Comparison of ENCODE assay signal across 16 cellular contexts in genomic region chr6:20200761-20201160, GRCh38. TPM values are rescaled to one million over a fixed set of nuclear protein-coding genes. Genes with fewer than 3 reads are reported as not detected.
A peak's percentile ranks its signal among the peaks of the same experiment; 100 is the strongest.
DNase-seq lines count a peak whose midpoint lies in the region; ATAC-seq and TF ChIP-seq lines count a peak whose summit lies in the region.
"Had no signal": no experiment of that assay in that cellular context is flagged by ENCODE, and none has a peak within 500 bp of the region (broad histone marks: within the 10 kb centered on the region; RNA-seq: fewer than 3 reads in every experiment).

No MANE protein-coding gene starts in this region.

- peak; percentile 19 to 27 for DNase-seq in SHP77 (lab: John Stamatoyannopoulos, UW)
- DNase-seq in SHP77 treated with DMSO at 0.1 percent for 48 hours (lab: John Stamatoyannopoulos, UW), result no peak
- DNase-seq in NCI-H2029 (lab: John Stamatoyannopoulos, UW), result peak; percentile 97
- DNase-seq in body of pancreas, result peak; percentile 34 to 73 (median 57)
- DNase-seq in trophoblast cell, result no peak
- DNase-seq in cerebellar nuclear complex (lab: John Stamatoyannopoulos, UW), result no peak
- DNase-seq in HuH-7 (ENCODE audit: low spot score), result no peak
- DNase-seq in UCSD-AML1 (lab: John Stamatoyannopoulos, UW; ENCODE audit: unreplicated experiment), result no peak
- DNase-seq: ACHN; activated CD4-positive, CD25-positive, alpha-beta regulatory T cell; activated T-cell treated with anti-CD3 and anti-CD28 coated beads, Interleukin-2, amount 50 U/mL, for 48 hours; KG1; naive B cell; NCI-H2081; testis had no signal

- TF ChIP-seq POLR2A in body of pancreas (IDR thresholded peaks at IDR 0.05), result no peak

- no peak overlapping the region for H3K18ac ChIP-seq in trophoblast cell (ENCODE audit: low read length)

- H2BK5ac ChIP-seq in trophoblast cell (ENCODE audit: low read depth, low read length, poor library complexity), result no peak overlapping the region

- no peak overlapping the region for H4K91ac ChIP-seq in trophoblast cell (ENCODE audit: low read depth, low read length)

- H3K27ac ChIP-seq in body of pancreas, result peak overlapping the region in 3 of 4 donors; percentile 36 to 84 (median 53)
- no peak overlapping the region for H3K27ac ChIP-seq in trophoblast cell (ENCODE audit: low read depth, low read length)
- H3K27ac ChIP-seq: testis had no signal

- no peaks in the 10 kb centered on the region for H3K9me3 ChIP-seq in body of pancreas
- H3K9me3 ChIP-seq in trophoblast cell (ENCODE audit: insufficient read depth, low read depth, low read length), result no peaks in the 10 kb centered on the region
- H3K9me3 ChIP-seq: gastroesophageal sphincter, testis had no signal

- no peak overlapping the region for H3K23ac ChIP-seq in trophoblast cell (ENCODE audit: low read length)

- TF ChIP-seq CTCF in body of pancreas (IDR thresholded peaks at IDR 0.05), result no peak

- H2BK12ac ChIP-seq in trophoblast cell (ENCODE audit: low read length), result peak overlapping the region; percentile 29

- no peak for ATAC-seq in body of pancreas
- ATAC-seq: gastroesophageal sphincter had no signal

- H3K4me1 ChIP-seq in body of pancreas (peaks cover 44% of the 10 kb centered on the region), trophoblast cell (ENCODE audit: control insufficient read depth in 1 of 2, insufficient read depth in 2 of 2, low read length in 2 of 2) (peaks cover 9 to 10% of the 10 kb centered on the region in 2 experiments)
- H3K4me1 ChIP-seq: testis had no signal

- H2BK120ac ChIP-seq in trophoblast cell (ENCODE audit: insufficient read depth, low read length, poor library complexity), result no peak overlapping the region

- no peak overlapping the region for H2AFZ ChIP-seq in trophoblast cell (ENCODE audit: insufficient read depth, low read length, poor library complexity)

- H2AK5ac ChIP-seq in trophoblast cell (ENCODE audit: low read length), result no peak overlapping the region

- no peak overlapping the region for H3K9ac ChIP-seq in trophoblast cell (ENCODE audit: low read length)

- no peaks in the 10 kb centered on the region for H3K36me3 ChIP-seq in body of pancreas (replicated peaks in 1 of 2; ENCODE audit: insufficient read depth in 1 of 2, low read depth in 2 of 2)
- no peaks in the 10 kb centered on the region for H3K36me3 ChIP-seq in trophoblast cell (ENCODE audit: control insufficient read depth in 1 of 2, insufficient read depth in 2 of 2, low read length in 2 of 2)
- H3K36me3 ChIP-seq: gastroesophageal sphincter had no signal

- H3K14ac ChIP-seq in trophoblast cell (ENCODE audit: low read length), result no peak overlapping the region

- H3K27me3 ChIP-seq in body of pancreas (no peaks in the 10 kb centered on the region), trophoblast cell (ENCODE audit: insufficient read depth, low read length) (no peaks in the 10 kb centered on the region)
- H3K27me3 ChIP-seq: gastroesophageal sphincter, testis had no signal

- H4K8ac ChIP-seq in trophoblast cell (ENCODE audit: low read depth, low read length), result no peak overlapping the region

- H3K79me2 ChIP-seq in trophoblast cell (ENCODE audit: control insufficient read depth, insufficient read depth, low read length, poor library complexity), result peaks cover 3% of the 10 kb centered on the region

- H3K4me3 ChIP-seq in body of pancreas (no peak overlapping the region), trophoblast cell (ENCODE audit: low read depth, low read length) (no peak overlapping the region)
- H3K4me3 ChIP-seq: gastroesophageal sphincter, testis had no signal

- peaks cover 4% of the 10 kb centered on the region for H3K79me1 ChIP-seq in trophoblast cell (ENCODE audit: low read length)

- H3K4ac ChIP-seq in trophoblast cell (ENCODE audit: low read depth, low read length), result no peak overlapping the region

- 25 to 35% methylated on average over 5 of the region's 5 CpGs for WGBS in body of pancreas, 2 donors
- WGBS in trophoblast cell (ENCODE audit: extremely low coverage, insufficient coverage, insufficient read length), result no CpG with 5 or more reads among the region's 5 CpGs

- no peak overlapping the region for H3K4me2 ChIP-seq in trophoblast cell (ENCODE audit: low read length)

- intact Hi-C loops in body of pancreas (cut with DNase I), result no loop called here

- no peak overlapping the region for H4K12ac ChIP-seq in trophoblast cell (ENCODE audit: low read depth, low read length)

RNA-seq across cellular contexts. Expression of gene MBOAT1, which starts 11.5 kb away (rescaled TPM):
- 10 to 100 TPM in 1 of 2 donors, 1 to 10 TPM in 1; 4.6 to 10.1 TPM for total RNA-seq in body of pancreas
- 4.5 and 4.7 TPM in 2 replicates for polyA plus RNA-seq in trophoblast cell (2013)

Comparison
In these comparisons a context has a peak if more than half of its experiments do, and no peak if none do; other contexts are left out.
1. DNase-seq: peak in SHP77 (2 of 2), NCI-H2029 (single experiment) and body of pancreas (4 of 4); none in SHP77 treated with DMSO at 0.1 percent for 48 hours (single experiment), trophoblast cell (0 of 2), cerebellar nuclear complex (0 of 2), HuH-7 (single experiment) and UCSD-AML1 (single experiment).